14 cellular contexts compared by ENCODE assay signal in the genomic region with DNA sequence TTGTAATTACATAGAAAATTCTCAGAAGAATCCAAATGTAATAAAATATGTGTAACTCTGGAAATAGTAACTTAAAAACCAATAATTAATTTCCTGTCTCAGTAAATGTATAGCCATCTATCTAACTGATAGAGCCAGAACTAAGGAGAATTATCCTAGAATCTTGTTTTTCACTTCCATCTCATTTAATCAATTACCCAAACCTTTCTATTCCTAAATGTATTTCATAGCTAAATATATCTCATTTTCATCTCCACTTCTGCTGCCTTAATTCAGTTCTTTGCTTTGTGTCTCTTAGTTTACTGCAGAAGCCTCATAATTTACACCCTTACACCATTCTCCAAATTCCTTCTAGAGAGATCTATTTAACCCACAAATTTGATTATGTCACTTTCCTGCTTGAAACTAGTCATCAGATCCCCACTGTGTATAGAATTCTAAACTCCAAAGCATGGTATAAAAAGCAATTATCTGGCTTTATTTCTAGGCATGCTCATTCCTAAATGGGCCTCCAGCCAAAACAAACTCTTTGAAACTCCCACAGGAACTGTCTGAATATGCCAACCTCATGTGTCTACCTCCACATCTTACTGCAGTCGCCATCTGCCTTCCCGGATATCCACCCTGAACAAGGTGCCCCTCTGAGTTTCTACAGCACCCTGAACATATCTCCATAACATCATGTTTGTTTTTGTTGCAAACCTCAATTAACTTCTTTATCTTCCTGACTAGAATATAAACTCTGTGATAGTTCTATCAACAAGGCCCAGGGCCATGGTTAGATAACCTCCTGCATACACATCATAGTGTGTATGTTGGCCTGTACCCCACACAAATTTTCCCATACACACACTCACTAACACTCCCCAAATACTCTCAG.
A peak's percentile ranks its signal among the peaks of the same experiment; 100 is the strongest.
DNase-seq lines count a peak whose midpoint lies in the region; ATAC-seq, FAIRE-seq and TF ChIP-seq lines count a peak whose summit lies in the region.
"Had no signal": no experiment of that assay in that cellular context is flagged by ENCODE, and none has a peak within 500 bp of the region (broad histone marks: within the 10 kb centered on the region; RNA-seq: fewer than 3 reads in every experiment).

No MANE protein-coding gene starts in this region.

- H2AFZ ChIP-seq in astrocyte (ENCODE audit: low read depth, low read length) (no peak overlapping the region), GM23338 (no peak overlapping the region), OCI-LY7 (ENCODE audit: low read length) (no peak overlapping the region)

- H3K4me1 Mint-ChIP-seq in astrocyte (ENCODE audit: low read depth, unreplicated experiment) (peaks cover 7% of the 10 kb centered on the region), GM23338 (no peaks in the 10 kb centered on the region)
- H3K4me1 Mint-ChIP-seq in activated T-cell treated with anti-CD3 and anti-CD28 coated beads, Interleukin-2, amount 50 U/mL, for 72 hours (ENCODE audit: low read depth), result peaks cover 6% of the 10 kb centered on the region

- no peaks in the 10 kb centered on the region for H3K36me3 Mint-ChIP-seq in astrocyte (ENCODE audit: low read depth, unreplicated experiment)
- no peaks in the 10 kb centered on the region for H3K36me3 Mint-ChIP-seq in GM23338 (ENCODE audit: low read depth)
- no peaks in the 10 kb centered on the region for H3K36me3 Mint-ChIP-seq in activated T-cell treated with anti-CD3 and anti-CD28 coated beads, Interleukin-2, amount 50 U/mL, for 72 hours (ENCODE audit: insufficient read depth in 2 of 2)
- H3K36me3 Mint-ChIP-seq: CD4-positive, CD25-positive, alpha-beta regulatory T cell had no signal

- TF ChIP-seq CTCF in astrocyte (IDR thresholded peaks at IDR 0.05; ENCODE audit: insufficient read depth, low read depth, low read length) (no peak), right lobe of liver (IDR thresholded peaks at IDR 0.05) (no peak), GM23338 (conservative IDR thresholded peaks at IDR 0.05; ENCODE audit: low read depth in 2 of 2) (no peak), OCI-LY7 (conservative IDR thresholded peaks at IDR 0.05; ENCODE audit: low read length) (no peak)

- H3K4me1 ChIP-seq in astrocyte (ENCODE audit: insufficient read depth, low read length) (peaks cover 18% of the 10 kb centered on the region), right lobe of liver (peaks cover 0 to 38% (median 5%) of the 10 kb centered on the region in 4 donors), GM23338 (ENCODE audit: insufficient read depth) (no peaks in the 10 kb centered on the region), OCI-LY7 (ENCODE audit: insufficient read depth, low read length, poor library complexity, severe bottlenecking) (no peaks in the 10 kb centered on the region)

- no peaks in the 10 kb centered on the region for H3K27me3 Mint-ChIP-seq in astrocyte (ENCODE audit: low read depth, unreplicated experiment)
- H3K27me3 Mint-ChIP-seq in GM23338 (ENCODE audit: insufficient read depth, low read depth, poor library complexity), result no peaks in the 10 kb centered on the region
- H3K27me3 Mint-ChIP-seq in activated T-cell treated with anti-CD3 and anti-CD28 coated beads, Interleukin-2, amount 50 U/mL, for 72 hours (ENCODE audit: low read depth), result no peaks in the 10 kb centered on the region

- in situ Hi-C loops in ACHN (cut with HindIII; ENCODE audit: low pct_ligation_motif_present, low pct_unique_long_range_greater_than_20kb, low sequenced_read_pairs), result no loop called here

- H3F3A ChIP-seq in GM23338 (replicated peaks; ENCODE audit: low read depth), result no peaks in the 10 kb centered on the region

- no peak for TF ChIP-seq POLR2A in right lobe of liver (IDR thresholded peaks at IDR 0.05)

- no peaks in the 10 kb centered on the region for H3K27me3 ChIP-seq in astrocyte (ENCODE audit: insufficient read depth, low read length)
- no peaks in the 10 kb centered on the region for H3K27me3 ChIP-seq in right lobe of liver
- no peaks in the 10 kb centered on the region for H3K27me3 ChIP-seq in GM23338 (ENCODE audit: insufficient read depth)
- H3K27me3 ChIP-seq: SJSA1 had no signal

- BruUV-seq in OCI-LY7 (replicated peaks; lab: Mats Ljungman, UMichigan), result no TSS peak

- H3K9me3 Mint-ChIP-seq in astrocyte (ENCODE audit: unreplicated experiment) (no peaks in the 10 kb centered on the region), GM23338 (no peaks in the 10 kb centered on the region)
- peaks cover 1 to 5% of the 10 kb centered on the region in 2 donors for H3K9me3 Mint-ChIP-seq in activated T-cell treated with anti-CD3 and anti-CD28 coated beads, Interleukin-2, amount 50 U/mL, for 72 hours
- H3K9me3 Mint-ChIP-seq: CD4-positive, CD25-positive, alpha-beta regulatory T cell had no signal

- peaks cover 5% of the 10 kb centered on the region; the same call in 1 of the 2 replicates for H3K9me2 ChIP-seq in GM23338 (ENCODE audit: insufficient read depth)
- no peaks in the 10 kb centered on the region for H3K9me2 ChIP-seq in OCI-LY7 (ENCODE audit: insufficient read depth, low read length)

- DNase-seq in GM04503 (ENCODE audit: low read depth) (peak; percentile 28), NCI-H2029 (lab: John Stamatoyannopoulos, UW) (peak; percentile 47), astrocyte (ENCODE audit: low read depth) (peak; percentile 52), right lobe of liver (no peak), GM23338 (ENCODE audit: low spot score) (no peak), OCI-LY7 (ENCODE audit: low spot score) (no peak), ACHN (no peak)
- no peak for DNase-seq in activated T-cell treated with anti-CD3 and anti-CD28 coated beads, Interleukin-2, amount 50 U/mL, for 72 hours
- DNase-seq: activated CD4-positive, CD25-positive, alpha-beta regulatory T cell; CD4-positive, CD25-positive, alpha-beta regulatory T cell; left cardiac atrium had no signal

- no peaks in the 10 kb centered on the region for H3K9me3 ChIP-seq in astrocyte (ENCODE audit: insufficient read depth, low read depth, low read length)
- H3K9me3 ChIP-seq in right lobe of liver, result no peaks in the 10 kb centered on the region
- H3K9me3 ChIP-seq in OCI-LY7 (ENCODE audit: low read length), result no peaks in the 10 kb centered on the region
- H3K9me3 ChIP-seq: SJSA1, thoracic aorta had no signal

- 20% methylated on average over 2 of the region's 2 CpGs for whole genome bisulfite sequencing in right lobe of liver (ENCODE audit: insufficient coverage, low coverage, low lambda C conversion rate, missing lambda C conversion rate)

- H3K9ac ChIP-seq in astrocyte (ENCODE audit: low read length), result no peak overlapping the region

- ATAC-seq in right lobe of liver (peak; percentile 44 to 63 (median 52)), GM23338 (no peak)
- ATAC-seq in activated T-cell treated with anti-CD3 and anti-CD28 coated beads, Interleukin-2, amount 50 U/mL, for 72 hours (replicated peaks in 1 of 2), result no peak

- no peak overlapping the region for H3K4me2 ChIP-seq in astrocyte (ENCODE audit: low read length)
- no peak overlapping the region for H3K4me2 ChIP-seq in GM23338
- no peak overlapping the region for H3K4me2 ChIP-seq in OCI-LY7 (ENCODE audit: low read length)

- H3K27ac ChIP-seq in astrocyte (ENCODE audit: low read depth, low read length) (peak overlapping the region; percentile 14), right lobe of liver (peak overlapping the region in 1 of 3 donors; percentile 14), GM23338 (ENCODE audit: low read depth) (no peak overlapping the region), OCI-LY7 (ENCODE audit: low read depth, low read length, poor library complexity, severe bottlenecking) (no peak overlapping the region)
- H3K27ac ChIP-seq: SJSA1, skin epidermis, thoracic aorta had no signal

- H3K4me3 ChIP-seq in astrocyte (ENCODE audit: insufficient read depth, low read depth, low read length) (no peak overlapping the region), right lobe of liver (no peak overlapping the region), GM23338 (no peak overlapping the region), OCI-LY7 (ENCODE audit: low read depth, low read length, poor library complexity, severe bottlenecking) (no peak overlapping the region)
- H3K4me3 ChIP-seq: SJSA1, skin epidermis, thoracic aorta had no signal

- H3K4me3 Mint-ChIP-seq in astrocyte (ENCODE audit: unreplicated experiment) (no peak overlapping the region), GM23338 (no peak overlapping the region)
- no peak overlapping the region for H3K4me3 Mint-ChIP-seq in activated T-cell treated with anti-CD3 and anti-CD28 coated beads, Interleukin-2, amount 50 U/mL, for 72 hours
- H3K4me3 Mint-ChIP-seq: CD4-positive, CD25-positive, alpha-beta regulatory T cell had no signal

- POLR2A ChIA-PET in OCI-LY7 (lab: Charles Lee), result no interaction called here

- peak; percentile 23 for FAIRE-seq in astrocyte (lab: Jason Lieb, UNC)

- H4K20me1 ChIP-seq in astrocyte (ENCODE audit: insufficient read depth, low read length) (no peaks in the 10 kb centered on the region), GM23338 (replicated peaks; ENCODE audit: insufficient read depth) (no peaks in the 10 kb centered on the region), OCI-LY7 (ENCODE audit: insufficient read depth, low read length) (no peaks in the 10 kb centered on the region)

- intact Hi-C loops in right lobe of liver (cut with DNase I), result no loop called here
- intact Hi-C loops in OCI-LY7 (cut with micrococcal nuclease; ENCODE audit: unreplicated experiment), result no loop called here

- H3K27ac Mint-ChIP-seq in astrocyte (ENCODE audit: unreplicated experiment) (no peak overlapping the region), GM23338 (no peak overlapping the region)
- no peak overlapping the region for H3K27ac Mint-ChIP-seq in activated T-cell treated with anti-CD3 and anti-CD28 coated beads, Interleukin-2, amount 50 U/mL, for 72 hours
- H3K27ac Mint-ChIP-seq: CD4-positive, CD25-positive, alpha-beta regulatory T cell had no signal

- no peaks in the 10 kb centered on the region for H3K36me3 ChIP-seq in astrocyte (ENCODE audit: insufficient read depth, low read length)
- no peaks in the 10 kb centered on the region for H3K36me3 ChIP-seq in right lobe of liver
- no peaks in the 10 kb centered on the region for H3K36me3 ChIP-seq in GM23338 (ENCODE audit: insufficient read depth)
- H3K36me3 ChIP-seq in OCI-LY7 (ENCODE audit: insufficient read depth, low read length), result no peaks in the 10 kb centered on the region
- H3K36me3 ChIP-seq: SJSA1, thoracic aorta had no signal

- H3K79me2 ChIP-seq in astrocyte (ENCODE audit: insufficient read depth, low read length) (no peaks in the 10 kb centered on the region), GM23338 (replicated peaks; ENCODE audit: insufficient read depth) (no peaks in the 10 kb centered on the region), OCI-LY7 (ENCODE audit: insufficient read depth, low read depth, low read length) (no peaks in the 10 kb centered on the region)

- CTCF ChIA-PET in OCI-LY7 (lab: Charles Lee; ENCODE audit: unreplicated experiment), result no interaction called here

TF ChIP-seq in GM23338, 12 proteins besides CTCF, POLR2A, EP300 and RAD21 (continues in another document):
- no peak for TF ChIP-seq ZNF331 (CRISPR knock-in tag; IDR thresholded peaks at IDR 0.05; ENCODE audit: low read depth)
- TF ChIP-seq POLR2AphosphoS5 (IDR thresholded peaks at IDR 0.05; ENCODE audit: low read depth), result no peak

Comparison
In these comparisons a context has a peak if more than half of its experiments do, and no peak if none do; other contexts are left out.
1. DNase-seq: peak in GM04503 (single experiment), NCI-H2029 (single experiment) and astrocyte (single experiment); none in right lobe of liver (0 of 3), GM23338 (single experiment), OCI-LY7 (single experiment), activated T-cell treated with anti-CD3 and anti-CD28 coated beads, Interleukin-2, amount 50 U/mL, for 72 hours (0 of 2) and ACHN (single experiment).
2. ATAC-seq: peak in right lobe of liver (4 of 4); none in GM23338 (single experiment) and activated T-cell treated with anti-CD3 and anti-CD28 coated beads, Interleukin-2, amount 50 U/mL, for 72 hours (0 of 2).